In genomic region chr3:17310983-17311382, GRCh38 we compare ENCODE assay signal across 8 cellular contexts.
"Had no signal": no experiment of that assay in that cellular context is flagged by ENCODE, and none has a peak within 500 bp of the region (broad histone marks: within the 10 kb centered on the region; RNA-seq: fewer than 3 reads in every experiment).

No MANE protein-coding gene starts in this region.

- H3K27ac ChIP-seq: HL-60, KMS-11 had no signal

- H3K9me3 Mint-ChIP-seq: IgD-negative memory B cell had no signal

- H3K27ac Mint-ChIP-seq: IgD-negative memory B cell had no signal

- ATAC-seq: HepG2, K562 had no signal

- H3K4me3 ChIP-seq: K562 had no signal

- H3K4me3 Mint-ChIP-seq: IgD-negative memory B cell had no signal

- H3K27me3 Mint-ChIP-seq: IgD-negative memory B cell had no signal

- DNase-seq: IMR-90, KBM-7, KG1 had no signal
